1 cellular context compared by ENCODE assay signal in the genomic region with DNA sequence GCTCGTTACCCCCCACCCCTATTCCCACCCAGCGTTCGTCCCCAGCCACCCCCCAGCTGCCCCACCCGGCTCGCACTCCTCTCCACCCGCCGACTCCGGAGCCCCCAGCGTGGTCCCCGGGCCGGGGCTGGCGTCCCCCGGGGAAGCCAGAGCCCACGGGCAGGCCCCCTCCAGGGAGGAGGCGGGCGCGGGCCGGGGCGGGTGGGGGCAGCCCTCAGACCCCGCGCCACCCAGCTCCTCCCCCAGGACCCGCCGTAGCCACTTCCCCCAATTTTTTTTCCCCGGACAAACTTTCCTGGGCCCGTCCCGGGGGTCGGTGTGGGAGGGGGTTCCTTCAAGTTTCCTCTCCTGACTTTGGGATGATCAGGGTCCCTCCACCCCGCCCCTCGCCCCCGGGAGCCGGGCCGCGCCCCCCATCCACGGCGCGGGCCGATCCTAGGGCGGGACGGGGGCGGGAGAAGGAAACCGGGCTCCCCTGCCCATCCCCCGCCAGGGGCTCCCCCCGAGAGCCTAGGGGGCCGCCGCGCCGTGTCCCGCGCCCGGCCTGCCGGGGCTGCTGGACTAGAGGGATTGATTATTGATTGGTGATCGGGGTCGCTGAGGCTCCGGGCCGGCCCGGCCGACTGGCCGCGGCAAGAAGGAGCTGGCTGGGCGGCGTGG.
TF ChIP-seq lines count a peak whose summit lies in the region.

No MANE protein-coding gene starts in this region.

TF ChIP-seq in WTC11, 78 proteins besides CTCF, POLR2A, EP300 and RAD21 (continued from another document):
- TF ChIP-seq AFF4 (CRISPR knock-in tag; IDR thresholded peaks at IDR 0.05; ENCODE audit: borderline replicate concordance) (no peak), NFE2L1 (CRISPR knock-in tag; IDR thresholded peaks at IDR 0.05) (no peak), ZNF512 (CRISPR knock-in tag; IDR thresholded peaks at IDR 0.05; ENCODE audit: borderline replicate concordance) (no peak), SMAD3 (CRISPR knock-in tag; IDR thresholded peaks at IDR 0.05; ENCODE audit: borderline replicate concordance) (no peak), NR2C2 (CRISPR knock-in tag; IDR thresholded peaks at IDR 0.05) (no peak), E2F4 (CRISPR knock-in tag; IDR thresholded peaks at IDR 0.05; ENCODE audit: borderline replicate concordance, low read depth) (no peak), KAT7 (CRISPR knock-in tag; IDR thresholded peaks at IDR 0.05; ENCODE audit: borderline replicate concordance) (no peak), RORB (CRISPR knock-in tag; IDR thresholded peaks at IDR 0.05) (no peak), ZNF232 (CRISPR knock-in tag; IDR thresholded peaks at IDR 0.05) (no peak), ATF1 (CRISPR knock-in tag; IDR thresholded peaks at IDR 0.05) (no peak), IRF2 (CRISPR knock-in tag; IDR thresholded peaks at IDR 0.05; ENCODE audit: borderline replicate concordance, low read depth) (no peak), TEAD4 (CRISPR knock-in tag; IDR thresholded peaks at IDR 0.05) (no peak), OVOL2 (CRISPR knock-in tag; IDR thresholded peaks at IDR 0.05; ENCODE audit: borderline replicate concordance) (no peak)
- TF ChIP-seq, protein P1, sequence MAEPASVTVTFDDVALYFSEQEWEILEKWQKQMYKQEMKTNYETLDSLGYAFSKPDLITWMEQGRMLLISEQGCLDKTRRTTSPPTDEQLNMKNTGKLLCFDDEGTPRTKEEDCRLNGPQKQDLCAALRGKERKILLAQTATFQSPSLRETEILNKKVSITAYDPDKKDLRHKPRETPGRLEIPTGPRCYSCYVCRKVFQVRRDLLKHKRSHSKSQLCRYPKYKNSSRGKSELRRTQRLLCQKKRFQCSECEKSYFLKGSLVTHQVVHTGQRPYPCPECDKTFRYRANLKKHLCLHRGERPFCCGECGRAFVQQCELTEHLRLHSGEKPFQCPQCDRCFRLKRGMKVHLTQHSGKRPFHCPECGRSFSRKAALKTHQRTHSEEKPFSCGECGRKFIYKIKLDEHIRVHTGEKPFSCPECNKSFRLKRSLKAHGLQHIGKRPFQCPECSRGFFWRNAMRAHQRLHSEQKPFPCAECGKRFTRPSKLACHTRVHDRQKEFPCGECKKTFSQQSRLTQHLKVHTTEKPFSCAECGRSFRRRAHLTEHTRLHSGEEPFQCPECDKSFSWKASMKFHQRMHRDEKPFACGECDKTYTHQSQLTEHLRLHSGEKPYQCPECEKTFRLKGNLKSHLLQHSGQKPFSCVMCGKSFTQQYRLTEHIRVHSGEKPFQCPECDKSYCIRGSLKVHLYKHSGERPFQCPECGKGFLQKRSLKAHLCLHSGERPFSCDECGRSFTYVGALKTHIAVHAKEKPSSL (CRISPR knock-in tag; conservative IDR thresholded peaks at IDR 0.05): no peak
- TF ChIP-seq, protein P2, sequence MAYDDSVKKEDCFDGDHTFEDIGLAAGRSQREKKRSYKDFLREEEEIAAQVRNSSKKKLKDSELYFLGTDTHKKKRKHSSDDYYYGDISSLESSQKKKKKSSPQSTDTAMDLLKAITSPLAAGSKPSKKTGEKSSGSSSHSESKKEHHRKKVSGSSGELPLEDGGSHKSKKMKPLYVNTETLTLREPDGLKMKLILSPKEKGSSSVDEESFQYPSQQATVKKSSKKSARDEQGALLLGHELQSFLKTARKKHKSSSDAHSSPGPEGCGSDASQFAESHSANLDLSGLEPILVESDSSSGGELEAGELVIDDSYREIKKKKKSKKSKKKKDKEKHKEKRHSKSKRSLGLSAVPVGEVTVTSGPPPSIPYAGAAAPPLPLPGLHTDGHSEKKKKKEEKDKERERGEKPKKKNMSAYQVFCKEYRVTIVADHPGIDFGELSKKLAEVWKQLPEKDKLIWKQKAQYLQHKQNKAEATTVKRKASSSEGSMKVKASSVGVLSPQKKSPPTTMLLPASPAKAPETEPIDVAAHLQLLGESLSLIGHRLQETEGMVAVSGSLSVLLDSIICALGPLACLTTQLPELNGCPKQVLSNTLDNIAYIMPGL (CRISPR knock-in tag; IDR thresholded peaks at IDR 0.05): no peak
- TF ChIP-seq, protein P3, sequence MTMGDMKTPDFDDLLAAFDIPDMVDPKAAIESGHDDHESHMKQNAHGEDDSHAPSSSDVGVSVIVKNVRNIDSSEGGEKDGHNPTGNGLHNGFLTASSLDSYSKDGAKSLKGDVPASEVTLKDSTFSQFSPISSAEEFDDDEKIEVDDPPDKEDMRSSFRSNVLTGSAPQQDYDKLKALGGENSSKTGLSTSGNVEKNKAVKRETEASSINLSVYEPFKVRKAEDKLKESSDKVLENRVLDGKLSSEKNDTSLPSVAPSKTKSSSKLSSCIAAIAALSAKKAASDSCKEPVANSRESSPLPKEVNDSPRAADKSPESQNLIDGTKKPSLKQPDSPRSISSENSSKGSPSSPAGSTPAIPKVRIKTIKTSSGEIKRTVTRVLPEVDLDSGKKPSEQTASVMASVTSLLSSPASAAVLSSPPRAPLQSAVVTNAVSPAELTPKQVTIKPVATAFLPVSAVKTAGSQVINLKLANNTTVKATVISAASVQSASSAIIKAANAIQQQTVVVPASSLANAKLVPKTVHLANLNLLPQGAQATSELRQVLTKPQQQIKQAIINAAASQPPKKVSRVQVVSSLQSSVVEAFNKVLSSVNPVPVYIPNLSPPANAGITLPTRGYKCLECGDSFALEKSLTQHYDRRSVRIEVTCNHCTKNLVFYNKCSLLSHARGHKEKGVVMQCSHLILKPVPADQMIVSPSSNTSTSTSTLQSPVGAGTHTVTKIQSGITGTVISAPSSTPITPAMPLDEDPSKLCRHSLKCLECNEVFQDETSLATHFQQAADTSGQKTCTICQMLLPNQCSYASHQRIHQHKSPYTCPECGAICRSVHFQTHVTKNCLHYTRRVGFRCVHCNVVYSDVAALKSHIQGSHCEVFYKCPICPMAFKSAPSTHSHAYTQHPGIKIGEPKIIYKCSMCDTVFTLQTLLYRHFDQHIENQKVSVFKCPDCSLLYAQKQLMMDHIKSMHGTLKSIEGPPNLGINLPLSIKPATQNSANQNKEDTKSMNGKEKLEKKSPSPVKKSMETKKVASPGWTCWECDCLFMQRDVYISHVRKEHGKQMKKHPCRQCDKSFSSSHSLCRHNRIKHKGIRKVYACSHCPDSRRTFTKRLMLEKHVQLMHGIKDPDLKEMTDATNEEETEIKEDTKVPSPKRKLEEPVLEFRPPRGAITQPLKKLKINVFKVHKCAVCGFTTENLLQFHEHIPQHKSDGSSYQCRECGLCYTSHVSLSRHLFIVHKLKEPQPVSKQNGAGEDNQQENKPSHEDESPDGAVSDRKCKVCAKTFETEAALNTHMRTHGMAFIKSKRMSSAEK (CRISPR knock-in tag; IDR thresholded peaks at IDR 0.05; ENCODE audit: borderline replicate concordance): no peak
